ENCODE assay signal across 29 cellular contexts in the genomic region with DNA sequence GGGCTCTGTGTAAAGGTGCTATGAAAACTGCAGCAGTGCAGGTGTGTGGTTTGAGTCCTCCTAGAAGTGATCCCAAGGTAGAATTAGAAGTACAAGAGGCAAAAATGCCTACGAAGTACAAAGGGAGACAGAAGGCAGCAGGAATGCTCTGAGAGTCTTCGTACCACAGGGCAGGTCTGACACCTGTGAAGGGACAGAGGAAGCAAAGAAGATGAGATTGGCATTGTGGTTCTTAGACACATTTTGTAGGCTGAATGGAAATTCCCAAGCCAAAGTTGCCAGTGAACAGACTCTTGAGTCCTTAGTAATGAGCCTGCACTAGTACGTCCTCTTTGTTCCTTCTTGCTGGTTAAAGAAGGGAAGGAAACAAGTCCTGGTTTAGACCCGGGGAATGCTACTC. TPM values are rescaled to one million over a fixed set of nuclear protein-coding genes. Genes with fewer than 3 reads are reported as not detected.
"Had no signal": no experiment of that assay in that cellular context is flagged by ENCODE, and none has a peak within 500 bp of the region (broad histone marks: within the 10 kb centered on the region; RNA-seq: fewer than 3 reads in every experiment).

No MANE protein-coding gene starts in this region.

- H3K4me1 Mint-ChIP-seq: central memory CD8-positive, alpha-beta T cell had no signal

- H3K4me3 ChIP-seq: ascending aorta, body of pancreas, Peyer's patch, SJCRH30 had no signal

- H3K27me3 Mint-ChIP-seq: central memory CD8-positive, alpha-beta T cell had no signal

- ATAC-seq: activated CD4-positive, CD25-positive, alpha-beta regulatory T cell treated with anti-CD3 and anti-CD28 coated beads, Interleukin-2, amount 50 U/mL, for 24 hours; activated CD8-positive, alpha-beta T cell treated with anti-CD3 and anti-CD28 coated beads, Interleukin-2, amount 10 ng/mL, durations not matched to agents 7 days and 5 days; body of pancreas had no signal

- H3K27ac Mint-ChIP-seq: activated CD8-positive, alpha-beta T cell treated with anti-CD3 and anti-CD28 coated beads, Interleukin-2, amount 10 ng/mL, durations not matched to agents 7 days and 5 days; activated naive CD4-positive, alpha-beta T cell treated with anti-CD3 and anti-CD28 coated beads, Interleukin-2, amount 50 U/mL, for 24 hours had no signal

- DNase-seq: activated CD4-positive, alpha-beta T cell treated with anti-CD3 and anti-CD28 coated beads for 4 hours; activated CD4-positive, alpha-beta T cell treated with anti-CD3 and anti-CD28 coated beads, Interleukin-2, amount 50 U/mL, for 4 hours; activated CD8-positive, alpha-beta memory T cell treated with anti-CD3 and anti-CD28 coated beads, Interleukin-2, amount 50 U/mL, for 48 hours; activated CD8-positive, alpha-beta T cell treated with anti-CD3 and anti-CD28 coated beads, Interleukin-2, amount 10 ng/mL, durations not matched to agents 7 days and 5 days; activated naive CD4-positive, alpha-beta T cell; activated T-cell treated with anti-CD3 and anti-CD28 coated beads, Interleukin-2, amount 50 U/mL, for 1 hour; body of pancreas; Karpas-422; MM.1S; NCI-H1105; NCI-H1436; NCI-H1694 treated with DMSO at 0.1 percent for 48 hours; NCI-H2029 treated with DMSO at 0.1 percent for 48 hours; NCI-H345; NCI-H510A; NCI-H526 treated with DMSO at 0.1 percent for 48 hours; NK-92 treated with Interleukin-12 subunit alpha and Interleukin-12 subunit beta, amount 100 ng/mL, for 24 hours; OCI-M1; Peyer's patch; Right ventricle myocardium superior; SJCRH30; SK-N-SH; T-helper 1 cell had no signal

- H3K9me3 Mint-ChIP-seq: activated naive CD4-positive, alpha-beta T cell treated with anti-CD3 and anti-CD28 coated beads, Interleukin-2, amount 50 U/mL, for 24 hours; central memory CD8-positive, alpha-beta T cell had no signal

- H3K36me3 Mint-ChIP-seq: activated naive CD4-positive, alpha-beta T cell treated with anti-CD3 and anti-CD28 coated beads, Interleukin-2, amount 50 U/mL, for 24 hours had no signal

- H3K27ac ChIP-seq: ascending aorta, body of pancreas, Peyer's patch, RWPE1, SJCRH30, VCaP had no signal

- H3K4me1 ChIP-seq: Peyer's patch, SJCRH30 had no signal

- H3K36me3 ChIP-seq: ascending aorta, Peyer's patch, SJCRH30 had no signal

- H3K27me3 ChIP-seq: ascending aorta, body of pancreas, Peyer's patch, SJCRH30 had no signal

- H3K9me3 ChIP-seq: ascending aorta, body of pancreas, Peyer's patch, SJCRH30, SK-N-SH had no signal

- H3K4me3 Mint-ChIP-seq: activated CD8-positive, alpha-beta T cell treated with anti-CD3 and anti-CD28 coated beads, Interleukin-2, amount 10 ng/mL, durations not matched to agents 7 days and 5 days; activated naive CD4-positive, alpha-beta T cell treated with anti-CD3 and anti-CD28 coated beads, Interleukin-2, amount 50 U/mL, for 24 hours; central memory CD8-positive, alpha-beta T cell had no signal

- H3K9me2 ChIP-seq: SK-N-SH had no signal

RNA-seq across cellular contexts. Expression of a gene that starts 1.7 kb away (rescaled TPM):
- total RNA-seq: ascending aorta, Right ventricle myocardium superior had no signal
